ENCODE assay signal across 21 cellular contexts in the genomic region with DNA sequence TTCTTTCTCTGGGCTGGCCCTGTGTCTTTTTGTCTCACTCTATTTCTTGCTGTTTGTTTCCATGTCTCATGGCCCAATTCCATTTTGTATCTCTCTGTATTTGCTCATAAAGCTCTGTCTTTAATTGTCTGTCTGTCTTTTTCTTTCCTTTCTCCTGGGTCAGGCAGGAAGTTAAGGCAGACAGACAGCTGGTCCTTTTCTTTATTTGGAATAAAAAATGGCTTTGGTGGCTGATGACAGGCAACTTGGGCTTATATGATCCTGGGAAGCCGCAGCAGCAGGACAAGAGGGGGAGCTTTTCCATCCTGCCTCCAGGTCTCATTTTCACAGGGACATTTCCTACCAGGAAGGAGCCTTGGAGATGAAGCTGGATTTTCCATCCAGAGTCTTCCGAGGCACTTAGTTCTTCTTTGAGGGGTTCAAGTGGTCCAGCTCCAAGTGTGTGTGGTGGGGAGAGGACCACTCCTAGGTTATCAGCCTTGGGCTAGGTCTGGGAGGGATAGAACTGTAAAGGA.
"Had no signal": no experiment of that assay in that cellular context is flagged by ENCODE, and none has a peak within 500 bp of the region (broad histone marks: within the 10 kb centered on the region; RNA-seq: fewer than 3 reads in every experiment).

No MANE protein-coding gene starts in this region.

- ATAC-seq: activated CD8-positive, alpha-beta T cell treated with anti-CD3 and anti-CD28 coated beads, Interleukin-2, amount 10 ng/mL, durations not matched to agents 7 days and 5 days; PC-3; T-helper 17 cell; WTC11 had no signal

- H3K4me3 Mint-ChIP-seq: activated CD8-positive, alpha-beta T cell treated with anti-CD3 and anti-CD28 coated beads, Interleukin-2, amount 10 ng/mL, durations not matched to agents 7 days and 5 days; activated naive CD4-positive, alpha-beta T cell treated with anti-CD3 and anti-CD28 coated beads for 36 hours; activated naive CD8-positive, alpha-beta T cell treated with anti-CD3 and anti-CD28 coated beads for 36 hours; activated T-cell treated with anti-CD3 and anti-CD28 coated beads, Interleukin-2, amount 50 U/mL, for 24 hours; T-helper 17 cell; WTC11 had no signal

- H3K27ac Mint-ChIP-seq: activated CD8-positive, alpha-beta T cell treated with anti-CD3 and anti-CD28 coated beads, Interleukin-2, amount 10 ng/mL, durations not matched to agents 7 days and 5 days; activated naive CD4-positive, alpha-beta T cell treated with anti-CD3 and anti-CD28 coated beads for 36 hours; activated naive CD8-positive, alpha-beta T cell treated with anti-CD3 and anti-CD28 coated beads for 36 hours; activated T-cell treated with anti-CD3 and anti-CD28 coated beads, Interleukin-2, amount 50 U/mL, for 24 hours; T-helper 17 cell; WTC11 had no signal

- H3K4me1 Mint-ChIP-seq: activated naive CD8-positive, alpha-beta T cell treated with anti-CD3 and anti-CD28 coated beads for 36 hours; T-helper 17 cell had no signal

- H3K27me3 Mint-ChIP-seq: activated naive CD8-positive, alpha-beta T cell treated with anti-CD3 and anti-CD28 coated beads for 36 hours; activated T-cell treated with anti-CD3 and anti-CD28 coated beads, Interleukin-2, amount 50 U/mL, for 24 hours; T-helper 17 cell had no signal

- H3K9me3 Mint-ChIP-seq: activated naive CD4-positive, alpha-beta T cell treated with anti-CD3 and anti-CD28 coated beads for 36 hours; activated naive CD8-positive, alpha-beta T cell treated with anti-CD3 and anti-CD28 coated beads for 36 hours; activated T-cell treated with anti-CD3 and anti-CD28 coated beads, Interleukin-2, amount 50 U/mL, for 24 hours; WTC11 had no signal

- H3K36me3 Mint-ChIP-seq: activated naive CD8-positive, alpha-beta T cell treated with anti-CD3 and anti-CD28 coated beads for 36 hours; WTC11 had no signal

- DNase-seq: activated CD4-positive, alpha-beta T cell treated with anti-CD3 and anti-CD28 coated beads for 48 hours; activated CD4-positive, alpha-beta T cell treated with anti-CD3 and anti-CD28 coated beads, Interleukin-2, amount 50 U/mL, for 4 hours; activated CD4-positive, CD25-positive, alpha-beta regulatory T cell treated with anti-CD3 and anti-CD28 coated beads, Interleukin-2, amount 50 U/mL, for 72 hours; activated CD8-positive, alpha-beta T cell treated with anti-CD3 and anti-CD28 coated beads, Interleukin-2, amount 10 ng/mL, durations not matched to agents 7 days and 5 days; activated effector memory CD4-positive, alpha-beta T cell treated with anti-CD3 and anti-CD28 coated beads, Interleukin-2, amount 50 U/mL, for 16 hours; activated naive CD4-positive, alpha-beta T cell treated with anti-CD3 and anti-CD28 coated beads for 36 hours; activated naive CD8-positive, alpha-beta T cell treated with anti-CD3 and anti-CD28 coated beads for 36 hours; activated T-cell treated with anti-CD3 and anti-CD28 coated beads, Interleukin-2, amount 50 U/mL, for 24 hours; IMR-90; Kasumi-1; KBM-7; NCI-H1105 treated with DMSO at 0.1 percent for 48 hours; NCI-H1436 treated with DMSO at 0.1 percent for 48 hours; NCI-H187; NCI-H2081; NCI-H510A treated with DMSO at 0.1 percent for 48 hours; PC-3; SIG-M5; T-helper 17 cell; T-helper 9 cell had no signal
